In genomic region chr12:54932691-54933090, GRCh38 we compare ENCODE assay signal across 13 cellular contexts.
DNase-seq lines count a peak whose midpoint lies in the region; ATAC-seq and TF ChIP-seq lines count a peak whose summit lies in the region.
"Had no signal": no experiment of that assay in that cellular context is flagged by ENCODE, and none has a peak within 500 bp of the region (broad histone marks: within the 10 kb centered on the region; RNA-seq: fewer than 3 reads in every experiment).

No MANE protein-coding gene starts in this region.

- no peak for ATAC-seq in stimulated activated naive B cell treated with anti-CD40 and anti-IgM and Interleukin-4, amounts not matched to agents 10 μg/mL and 1 μg/mL and 100 μg/mL, for 72 hours (replicated peaks)
- ATAC-seq in HG02938 (IDR thresholded peaks at IDR 0.05; ENCODE audit: unreplicated experiment) (no peak), HG03565 (IDR thresholded peaks at IDR 0.05; ENCODE audit: unreplicated experiment) (no peak)
- ATAC-seq: HepG2, left ventricle myocardium superior had no signal

- TF ChIP-seq CTCF in cardiac fibroblast (IDR thresholded peaks at IDR 0.05; ENCODE audit: low read depth, low read length): no peak

- peak overlapping the region; percentile 98 for H3K27ac Mint-ChIP-seq in activated naive CD4-positive, alpha-beta T cell treated with anti-CD3 and anti-CD28 coated beads, Interleukin-2, amount 50 U/mL, for 24 hours
- H3K27ac Mint-ChIP-seq in stimulated activated naive B cell treated with anti-CD40 and anti-IgM and Interleukin-4, amounts not matched to agents 10 μg/mL and 1 μg/mL and 100 μg/mL, for 72 hours: peak overlapping the region; percentile 26
- H3K27ac Mint-ChIP-seq: dendritic cell treated with granulocyte-macrophage colony-stimulating factor and Interleukin-4, amounts not matched to agents 40 ng/mL and 50 ng/mL, for 4 days had no signal

- DNase-seq in activated naive CD4-positive, alpha-beta T cell treated with Interleukin-2 at 50 U/mL for 16 hours: no peak
- peak; percentile 70 for DNase-seq in NCI-H82 (lab: John Stamatoyannopoulos, UW)
- peak; percentile 27 to 39 for DNase-seq in cardiac fibroblast (ENCODE audit: low read depth in 2 of 2)
- DNase-seq in stimulated activated naive B cell treated with anti-CD40 and anti-IgM and Interleukin-4, amounts not matched to agents 10 μg/mL and 1 μg/mL and 100 μg/mL, for 72 hours: no peak
- DNase-seq in stimulated activated CD8-positive, alpha-beta memory T cell treated with anti-CD3 and anti-CD28 coated beads, Interleukin-4, amount 100 ng/mL, for 48 hours: no peak
- DNase-seq: left ventricle myocardium superior had no signal

- no peak overlapping the region for H3K4me3 ChIP-seq in cardiac fibroblast (replicated peaks in 1 of 2; ENCODE audit: low read depth in 2 of 2, low read length in 2 of 2)
- H3K4me3 ChIP-seq: BLaER1 treated with 17β-estradiol and CSF1 and Interleukin-3, amounts not matched to agents 10 nM and 100 nM; SJSA1 had no signal

- H3K27me3 Mint-ChIP-seq in activated naive CD4-positive, alpha-beta T cell treated with anti-CD3 and anti-CD28 coated beads, Interleukin-2, amount 50 U/mL, for 24 hours: no peaks in the 10 kb centered on the region
- H3K27me3 Mint-ChIP-seq in stimulated activated naive B cell treated with anti-CD40 and anti-IgM and Interleukin-4, amounts not matched to agents 10 μg/mL and 1 μg/mL and 100 μg/mL, for 72 hours: no peaks in the 10 kb centered on the region
- H3K27me3 Mint-ChIP-seq: dendritic cell treated with granulocyte-macrophage colony-stimulating factor and Interleukin-4, amounts not matched to agents 40 ng/mL and 50 ng/mL, for 4 days had no signal

- H3K9me3 Mint-ChIP-seq in activated naive CD4-positive, alpha-beta T cell treated with anti-CD3 and anti-CD28 coated beads, Interleukin-2, amount 50 U/mL, for 24 hours: peaks cover 9% of the 10 kb centered on the region
- H3K9me3 Mint-ChIP-seq in stimulated activated naive B cell treated with anti-CD40 and anti-IgM and Interleukin-4, amounts not matched to agents 10 μg/mL and 1 μg/mL and 100 μg/mL, for 72 hours: peaks cover 25 to 32% of the 10 kb centered on the region in 2 donors

- H3K36me3 Mint-ChIP-seq in activated naive CD4-positive, alpha-beta T cell treated with anti-CD3 and anti-CD28 coated beads, Interleukin-2, amount 50 U/mL, for 24 hours: peaks cover 27% of the 10 kb centered on the region
- peaks cover 27 to 39% of the 10 kb centered on the region in 2 donors for H3K36me3 Mint-ChIP-seq in stimulated activated naive B cell treated with anti-CD40 and anti-IgM and Interleukin-4, amounts not matched to agents 10 μg/mL and 1 μg/mL and 100 μg/mL, for 72 hours

- H3K4me1 Mint-ChIP-seq in activated naive CD4-positive, alpha-beta T cell treated with anti-CD3 and anti-CD28 coated beads, Interleukin-2, amount 50 U/mL, for 24 hours: peaks cover 66% of the 10 kb centered on the region
- peaks cover 15 to 42% of the 10 kb centered on the region in 2 donors for H3K4me1 Mint-ChIP-seq in stimulated activated naive B cell treated with anti-CD40 and anti-IgM and Interleukin-4, amounts not matched to agents 10 μg/mL and 1 μg/mL and 100 μg/mL, for 72 hours

- H3K4me3 Mint-ChIP-seq in activated naive CD4-positive, alpha-beta T cell treated with anti-CD3 and anti-CD28 coated beads, Interleukin-2, amount 50 U/mL, for 24 hours: peak overlapping the region; percentile 27
- no peak overlapping the region for H3K4me3 Mint-ChIP-seq in stimulated activated naive B cell treated with anti-CD40 and anti-IgM and Interleukin-4, amounts not matched to agents 10 μg/mL and 1 μg/mL and 100 μg/mL, for 72 hours
- H3K4me3 Mint-ChIP-seq: dendritic cell treated with granulocyte-macrophage colony-stimulating factor and Interleukin-4, amounts not matched to agents 40 ng/mL and 50 ng/mL, for 4 days had no signal

Comparison
In these comparisons a context has a peak if more than half of its experiments do, and no peak if none do; other contexts are left out.
1. DNase-seq: peak in NCI-H82 (single experiment) and cardiac fibroblast (2 of 2); none in activated naive CD4-positive, alpha-beta T cell treated with Interleukin-2 at 50 U/mL for 16 hours (single experiment), stimulated activated naive B cell treated with anti-CD40 and anti-IgM and Interleukin-4, amounts not matched to agents 10 μg/mL and 1 μg/mL and 100 μg/mL, for 72 hours (single experiment) and stimulated activated CD8-positive, alpha-beta memory T cell treated with anti-CD3 and anti-CD28 coated beads, Interleukin-4, amount 100 ng/mL, for 48 hours (single experiment).